ENCODE assay signal across 10 cellular contexts in genomic region chr19:39557791-39558622, GRCh38. TPM values are rescaled to one million over a fixed set of nuclear protein-coding genes. Genes with fewer than 3 reads are reported as not detected.
DNase-seq lines count a peak whose midpoint lies in the region; ATAC-seq, FAIRE-seq and TF ChIP-seq lines count a peak whose summit lies in the region.
"Had no signal": no experiment of that assay in that cellular context is flagged by ENCODE, and none has a peak within 500 bp of the region (broad histone marks: within the 10 kb centered on the region; RNA-seq: fewer than 3 reads in every experiment).

No MANE protein-coding gene starts in this region.

- DNase-seq in activated CD8-positive, alpha-beta memory T cell treated with anti-CD3 and anti-CD28 coated beads, Interleukin-2, amount 10 ng/mL, durations not matched to agents 7 days and 5 days: no peak
- no peak for DNase-seq in activated CD8-positive, alpha-beta memory T cell treated with anti-CD3 and anti-CD28 coated beads, Interleukin-2, amount 50 U/mL, for 48 hours
- DNase-seq in NCI-H2029 (lab: John Stamatoyannopoulos, UW) (peak; percentile 82), small intestine (peak; percentile 45), AG08396 (ENCODE audit: low spot score) (no peak), smooth muscle cell (lab: John Stamatoyannopoulos, UW; ENCODE audit: unreplicated experiment) (no peak)
- DNase-seq in activated naive CD4-positive, alpha-beta T cell treated with anti-CD3 and anti-CD28 coated beads, Interleukin-2, amount 50 U/mL, for 72 hours (ENCODE audit: low spot score in 2 of 2): no peak
- no peak for DNase-seq in stimulated activated CD4-positive, alpha-beta T cell treated with anti-CD3 and anti-CD28 coated beads, Interleukin-2, amount 100 ng/mL, for 24 hours
- DNase-seq: DMS 273 treated with DMSO at 0.1 percent for 48 hours had no signal

- no peak for FAIRE-seq in small intestine (lab: Jason Lieb, UNC)
- FAIRE-seq: endothelial cell of umbilical vein had no signal

- H3K36me3 ChIP-seq in small intestine (ENCODE audit: control insufficient read depth in 2 of 2, insufficient read depth in 2 of 2, low read length in 2 of 2): no peaks in the 10 kb centered on the region
- no peaks in the 10 kb centered on the region for H3K36me3 ChIP-seq in smooth muscle cell (ENCODE audit: low read depth)

- H3K27ac ChIP-seq in small intestine (ENCODE audit: low read depth in 1 of 2, low read length in 1 of 2): peak overlapping the region; percentile 35 to 73
- H3K27ac ChIP-seq in smooth muscle cell (ENCODE audit: low read depth): no peak overlapping the region

- TF ChIP-seq CTCF in smooth muscle cell (IDR thresholded peaks at IDR 0.05; ENCODE audit: borderline replicate concordance, insufficient read depth, poor library complexity, severe bottlenecking): no peak

- no peaks in the 10 kb centered on the region for H4K20me1 ChIP-seq in smooth muscle cell (ENCODE audit: low read depth)

- H3K27me3 Mint-ChIP-seq in activated CD8-positive, alpha-beta memory T cell treated with anti-CD3 and anti-CD28 coated beads, Interleukin-2, amount 10 ng/mL, durations not matched to agents 7 days and 5 days: peaks cover 3% of the 10 kb centered on the region

- H3K9me3 ChIP-seq in small intestine (ENCODE audit: control insufficient read depth, low read depth) (no peaks in the 10 kb centered on the region), smooth muscle cell (replicated peaks; ENCODE audit: low read depth) (no peaks in the 10 kb centered on the region)

- H2AFZ ChIP-seq in smooth muscle cell (ENCODE audit: low read depth): no peak overlapping the region

- H3K4me2 ChIP-seq in smooth muscle cell: no peak overlapping the region

- H3K36me3 Mint-ChIP-seq in activated CD8-positive, alpha-beta memory T cell treated with anti-CD3 and anti-CD28 coated beads, Interleukin-2, amount 10 ng/mL, durations not matched to agents 7 days and 5 days: no peaks in the 10 kb centered on the region
- H3K36me3 Mint-ChIP-seq in activated naive CD4-positive, alpha-beta T cell treated with anti-CD3 and anti-CD28 coated beads, Interleukin-2, amount 50 U/mL, for 72 hours: peaks cover 0 to 5% of the 10 kb centered on the region in 2 donors

- H3K79me2 ChIP-seq in smooth muscle cell (ENCODE audit: low read depth): no peaks in the 10 kb centered on the region

- no peak overlapping the region for H3K4me3 ChIP-seq in small intestine (ENCODE audit: low read depth in 1 of 2, low read length in 2 of 2)
- H3K4me3 ChIP-seq in smooth muscle cell: no peak overlapping the region

- H3K4me1 ChIP-seq in small intestine (ENCODE audit: control insufficient read depth in 2 of 2, insufficient read depth in 1 of 2, low read depth in 1 of 2, low read length in 1 of 2) (no peaks in the 10 kb centered on the region), smooth muscle cell (ENCODE audit: low read depth) (no peaks in the 10 kb centered on the region)

- H3K27me3 ChIP-seq in small intestine (ENCODE audit: control insufficient read depth in 2 of 2, insufficient read depth in 2 of 2, low read length in 2 of 2): no peaks in the 10 kb centered on the region
- peaks cover 6% of the 10 kb centered on the region for H3K27me3 ChIP-seq in smooth muscle cell (ENCODE audit: low read depth)

- ATAC-seq in activated CD8-positive, alpha-beta memory T cell treated with anti-CD3 and anti-CD28 coated beads, Interleukin-2, amount 10 ng/mL, durations not matched to agents 7 days and 5 days: peak; percentile 66
- peak; percentile 81 to 82 for ATAC-seq in activated naive CD4-positive, alpha-beta T cell treated with anti-CD3 and anti-CD28 coated beads, Interleukin-2, amount 50 U/mL, for 72 hours

- H3F3A ChIP-seq in smooth muscle cell (ENCODE audit: low read depth): no peaks in the 10 kb centered on the region

- H3K4me1 Mint-ChIP-seq in activated CD8-positive, alpha-beta memory T cell treated with anti-CD3 and anti-CD28 coated beads, Interleukin-2, amount 10 ng/mL, durations not matched to agents 7 days and 5 days: peaks cover 26% of the 10 kb centered on the region

- CTCF ChIA-PET in activated CD8-positive, alpha-beta memory T cell treated with anti-CD3 and anti-CD28 coated beads, Interleukin-2, amount 10 ng/mL, durations not matched to agents 7 days and 5 days (lab: Charles Lee): interaction anchor here (0.9 to 1.1 kb wide), 2 partner anchors 12 to 118 kb away, joined by 3 read pairs; no protein-coding TSS in a partner anchor

- H3K4me3 Mint-ChIP-seq in activated CD8-positive, alpha-beta memory T cell treated with anti-CD3 and anti-CD28 coated beads, Interleukin-2, amount 10 ng/mL, durations not matched to agents 7 days and 5 days: peak overlapping the region; percentile 48

- no peak overlapping the region for H3K9ac ChIP-seq in smooth muscle cell (ENCODE audit: low read depth)

- 29 to 55% (median 34%) methylated on average over 5 of the region's 5 CpGs for WGBS in small intestine, 3 donors
- WGBS in smooth muscle cell (ENCODE audit: low lambda C conversion rate): 82% methylated on average over 5 of the region's 5 CpGs

- H3K9me3 Mint-ChIP-seq in activated CD8-positive, alpha-beta memory T cell treated with anti-CD3 and anti-CD28 coated beads, Interleukin-2, amount 10 ng/mL, durations not matched to agents 7 days and 5 days (ENCODE audit: low read depth): no peaks in the 10 kb centered on the region
- peaks cover 0 to 5% of the 10 kb centered on the region in 2 donors for H3K9me3 Mint-ChIP-seq in activated naive CD4-positive, alpha-beta T cell treated with anti-CD3 and anti-CD28 coated beads, Interleukin-2, amount 50 U/mL, for 72 hours

- peak overlapping the region; percentile 68 for H3K27ac Mint-ChIP-seq in activated CD8-positive, alpha-beta memory T cell treated with anti-CD3 and anti-CD28 coated beads, Interleukin-2, amount 10 ng/mL, durations not matched to agents 7 days and 5 days
- H3K27ac Mint-ChIP-seq in activated naive CD4-positive, alpha-beta T cell treated with anti-CD3 and anti-CD28 coated beads, Interleukin-2, amount 50 U/mL, for 72 hours: peak overlapping the region; percentile 91 to 97

RNA-seq across cellular contexts. Expression of gene EID2, which starts 18.0 kb away (rescaled TPM):
- 10 to 100 TPM; 15.1 to 16.3 TPM for total RNA-seq in activated CD8-positive, alpha-beta memory T cell treated with anti-CD3 and anti-CD28 coated beads, Interleukin-2, amount 10 ng/mL, durations not matched to agents 7 days and 5 days
- 10 to 100 TPM; 11.4 to 12.7 TPM for total RNA-seq in activated naive CD4-positive, alpha-beta T cell treated with anti-CD3 and anti-CD28 coated beads, Interleukin-2, amount 50 U/mL, for 72 hours
- 10 to 100 TPM; 11.1 to 13.4 (median 12.7) TPM for polyA plus RNA-seq in small intestine
- total RNA-seq in smooth muscle cell: 11.9 and 15.9 TPM in 2 replicates
- polyA plus RNA-seq in smooth muscle cell: 22.5 and 24.2 TPM in 2 replicates

RNA-seq across cellular contexts. Expression of gene EID2B, which starts 25.4 kb away (rescaled TPM):
- total RNA-seq in activated CD8-positive, alpha-beta memory T cell treated with anti-CD3 and anti-CD28 coated beads, Interleukin-2, amount 10 ng/mL, durations not matched to agents 7 days and 5 days: 1 to 10 TPM; 4.7 to 7.4 TPM
- 1 to 10 TPM; 3.0 to 4.6 TPM for total RNA-seq in activated naive CD4-positive, alpha-beta T cell treated with anti-CD3 and anti-CD28 coated beads, Interleukin-2, amount 50 U/mL, for 72 hours
- polyA plus RNA-seq in small intestine (1 to 10 TPM in 1 of 3 donors, under 1 TPM in 1, not detected in 1; 0.81 to 2.0 TPM), smooth muscle cell (1.1 and 1.9 TPM in 2 replicates)
- total RNA-seq in smooth muscle cell: 1.9 and 2.7 TPM in 2 replicates

RNA-seq across cellular contexts. Expression of gene SELENOV, which starts 43.1 kb away (rescaled TPM):
- not detected for total RNA-seq in activated CD8-positive, alpha-beta memory T cell treated with anti-CD3 and anti-CD28 coated beads, Interleukin-2, amount 10 ng/mL, durations not matched to agents 7 days and 5 days
- total RNA-seq in activated naive CD4-positive, alpha-beta T cell treated with anti-CD3 and anti-CD28 coated beads, Interleukin-2, amount 50 U/mL, for 72 hours: not detected
- polyA plus RNA-seq in small intestine: not detected
- total RNA-seq in smooth muscle cell: not detected in 2 replicates
- polyA plus RNA-seq in smooth muscle cell: not detected in 2 replicates
- total RNA-seq: endothelial cell of umbilical vein had no signal
- polyA plus RNA-seq: endothelial cell of umbilical vein had no signal

RNA-seq across cellular contexts. Expression of gene LGALS13, which starts 44.3 kb away (rescaled TPM):
- not detected for total RNA-seq in activated CD8-positive, alpha-beta memory T cell treated with anti-CD3 and anti-CD28 coated beads, Interleukin-2, amount 10 ng/mL, durations not matched to agents 7 days and 5 days
- not detected for total RNA-seq in activated naive CD4-positive, alpha-beta T cell treated with anti-CD3 and anti-CD28 coated beads, Interleukin-2, amount 50 U/mL, for 72 hours
- polyA plus RNA-seq in small intestine (not detected), smooth muscle cell (not detected in 2 replicates)
- total RNA-seq in smooth muscle cell: not detected in 2 replicates
- total RNA-seq: endothelial cell of umbilical vein had no signal
- polyA plus RNA-seq: endothelial cell of umbilical vein had no signal

RNA-seq across cellular contexts. Expression of gene DLL3, which starts 59.3 kb away (rescaled TPM):
- under 1 TPM; 0.26 to 0.98 TPM for total RNA-seq in activated CD8-positive, alpha-beta memory T cell treated with anti-CD3 and anti-CD28 coated beads, Interleukin-2, amount 10 ng/mL, durations not matched to agents 7 days and 5 days
- total RNA-seq in activated naive CD4-positive, alpha-beta T cell treated with anti-CD3 and anti-CD28 coated beads, Interleukin-2, amount 50 U/mL, for 72 hours: under 1 TPM; 0.46 to 0.97 TPM
- polyA plus RNA-seq in small intestine: under 1 TPM in 1 of 3 donors, not detected in 2; 0.15 TPM
- total RNA-seq in smooth muscle cell: 0.54 and 9.3 TPM in 2 replicates
- 0.80 and 1.6 TPM in 2 replicates for polyA plus RNA-seq in smooth muscle cell

Comparison
In these comparisons a context has a peak if more than half of its experiments do, and no peak if none do; other contexts are left out.
1. DNase-seq: peak in NCI-H2029 (single experiment) and small intestine (single experiment); none in activated CD8-positive, alpha-beta memory T cell treated with anti-CD3 and anti-CD28 coated beads, Interleukin-2, amount 10 ng/mL, durations not matched to agents 7 days and 5 days (single experiment), activated CD8-positive, alpha-beta memory T cell treated with anti-CD3 and anti-CD28 coated beads, Interleukin-2, amount 50 U/mL, for 48 hours (single experiment), activated naive CD4-positive, alpha-beta T cell treated with anti-CD3 and anti-CD28 coated beads, Interleukin-2, amount 50 U/mL, for 72 hours (0 of 2), AG08396 (single experiment), smooth muscle cell (single experiment) and stimulated activated CD4-positive, alpha-beta T cell treated with anti-CD3 and anti-CD28 coated beads, Interleukin-2, amount 100 ng/mL, for 24 hours (0 of 2).